In genomic region chr20:31977080-31977479, GRCh38 we compare ENCODE assay signal across 22 cellular contexts. TPM values are rescaled to one million over a fixed set of nuclear protein-coding genes. Genes with fewer than 3 reads are reported as not detected.
DNase-seq lines count a peak whose midpoint lies in the region; ATAC-seq, FAIRE-seq and TF ChIP-seq lines count a peak whose summit lies in the region.
"Had no signal": no experiment of that assay in that cellular context is flagged by ENCODE, and none has a peak within 500 bp of the region (broad histone marks: within the 10 kb centered on the region; RNA-seq: fewer than 3 reads in every experiment).

No MANE protein-coding gene starts in this region.

- TF ChIP-seq RAD21 in K562 (CRISPR knock-in tag; conservative IDR thresholded peaks at IDR 0.05 in 1 of 2, IDR thresholded peaks at IDR 0.05 in 1 of 2), result no peak

- H3K27me3 Mint-ChIP-seq in endothelial cell (ENCODE audit: unreplicated experiment), result no peaks in the 10 kb centered on the region

- no peak overlapping the region for H3K4me3 Mint-ChIP-seq in endothelial cell (ENCODE audit: unreplicated experiment)
- H3K4me3 Mint-ChIP-seq: CD4-positive, CD25-positive, alpha-beta regulatory T cell; CD8-positive, alpha-beta memory T cell; HFFc6 had no signal

- H2AK5ac ChIP-seq in neuronal stem cell (ENCODE audit: low read depth, low read length), result no peak overlapping the region

- no peak overlapping the region for H3K23ac ChIP-seq in neuronal stem cell (ENCODE audit: low read depth, low read length, poor library complexity)

- H3K4me3 ChIP-seq in BLaER1 treated with 17β-estradiol and CSF1 and Interleukin-3, amounts not matched to agents 10 nM and 100 nM, result no peak overlapping the region
- H3K4me3 ChIP-seq in HEK293 (ENCODE audit: low read depth, low read length), result no peak overlapping the region
- no peak overlapping the region for H3K4me3 ChIP-seq in K562
- no peak overlapping the region for H3K4me3 ChIP-seq in neuronal stem cell (ENCODE audit: low read length in 2 of 2)

- peak overlapping the region in 8 of 11 experiments; percentile 21 to 61 (median 46); a peak in 13 of 22 replicates for H3K4me2 ChIP-seq in BLaER1 treated with 17β-estradiol and CSF1 and Interleukin-3, amounts not matched to agents 10 nM and 100 nM
- H3K4me2 ChIP-seq in K562 (ENCODE audit: insufficient read depth, low read length) (no peak overlapping the region), neuronal stem cell (ENCODE audit: insufficient read depth, low read length, poor library complexity, severe bottlenecking) (no peak overlapping the region)
- H3K4me2 ChIP-seq: KMS-11 had no signal

- H3K79me2 ChIP-seq in K562 (ENCODE audit: control insufficient read depth, insufficient read depth, low read length), result no peaks in the 10 kb centered on the region

- no peak overlapping the region for H4K91ac ChIP-seq in neuronal stem cell (ENCODE audit: low read depth, low read length, poor library complexity)

- no peak overlapping the region for H2BK120ac ChIP-seq in neuronal stem cell (ENCODE audit: low read depth, low read length)

- H3K36me3 ChIP-seq in BLaER1 treated with 17β-estradiol and CSF1 and Interleukin-3, amounts not matched to agents 10 nM and 100 nM, result no peaks in the 10 kb centered on the region
- H3K36me3 ChIP-seq in HEK293 (ENCODE audit: control insufficient read depth in 2 of 2, insufficient read depth in 1 of 2, low read length in 2 of 2) (no peaks in the 10 kb centered on the region), K562 (ENCODE audit: control insufficient read depth, insufficient read depth, low read length) (no peaks in the 10 kb centered on the region), neuronal stem cell (replicated peaks in 1 of 2; ENCODE audit: control insufficient read depth in 2 of 2, insufficient read depth in 2 of 2, low read length in 2 of 2) (no peaks in the 10 kb centered on the region)

- DNase-seq in K562 (ENCODE audit: extremely low read depth in 1 of 4, low spot score in 3 of 4) (no peak), neuronal stem cell (ENCODE audit: low spot score) (no peak), endothelial cell (ENCODE audit: low spot score) (no peak)
- no peak for DNase-seq in activated CD8-positive, alpha-beta memory T cell treated with anti-CD3 and anti-CD28 coated beads, Interleukin-2, amount 50 U/mL, for 4 hours
- DNase-seq: 8988T; C1 segment of cervical spinal cord; CD4-positive, CD25-positive, alpha-beta regulatory T cell; CD8-positive, alpha-beta memory T cell; COR-L47; DMS 273 treated with DMSO at 0.1 percent for 48 hours; GDM1; HCEC 1CT; HFFc6 had no signal

- intact Hi-C loops in K562 (cut with micrococcal nuclease), result no loop called here

- H3K18ac ChIP-seq in neuronal stem cell (ENCODE audit: low read length), result no peak overlapping the region

- H3K36me3 Mint-ChIP-seq in endothelial cell (ENCODE audit: low read depth, unreplicated experiment), result no peaks in the 10 kb centered on the region
- H3K36me3 Mint-ChIP-seq: CD4-positive, CD25-positive, alpha-beta regulatory T cell had no signal

- no peak overlapping the region for H4K8ac ChIP-seq in neuronal stem cell (ENCODE audit: low read depth, low read length)

- no TSS peak for BruUV-seq in K562 (replicated peaks; lab: Mats Ljungman, UMichigan)

- no peaks in the 10 kb centered on the region for H3K79me1 ChIP-seq in neuronal stem cell (ENCODE audit: low read depth, low read length)

- no peak overlapping the region for H2BK15ac ChIP-seq in neuronal stem cell (ENCODE audit: low read length)

- H3K14ac ChIP-seq in neuronal stem cell (ENCODE audit: low read length), result no peak overlapping the region

- WGBS in K562 (ENCODE audit: insufficient coverage, low coverage, missing lambda C conversion rate), result 1% methylated on average over 4 of the region's 4 CpGs
- WGBS in neuronal stem cell (ENCODE audit: extremely low coverage in 2 of 2, insufficient read length in 2 of 2, insufficient replicate concordance in 1 of 2), 2 donors, result no CpG with 5 or more reads among the region's 4 CpGs

- H2BK12ac ChIP-seq in neuronal stem cell (ENCODE audit: low read length), result peak overlapping the region; percentile 1

- H2AFZ ChIP-seq in K562 (ENCODE audit: low read depth, low read length), result no peak overlapping the region
- H2AFZ ChIP-seq in neuronal stem cell (ENCODE audit: low read length), result no peak overlapping the region

- H3K9me3 ChIP-seq in BLaER1 treated with 17β-estradiol and CSF1 and Interleukin-3, amounts not matched to agents 10 nM and 100 nM (replicated peaks in 1 of 11), result no peaks in the 10 kb centered on the region
- H3K9me3 ChIP-seq in HEK293 (ENCODE audit: control insufficient read depth, insufficient read depth, low read depth, low read length) (no peaks in the 10 kb centered on the region), K562 (replicated peaks; ENCODE audit: control insufficient read depth, insufficient read depth, low read depth, low read length) (no peaks in the 10 kb centered on the region), neuronal stem cell (replicated peaks in 1 of 2; ENCODE audit: control insufficient read depth in 2 of 2, insufficient read depth in 1 of 2, low read depth in 1 of 2, low read length in 2 of 2) (no peaks in the 10 kb centered on the region)

- H4K20me1 ChIP-seq in BLaER1 treated with 17β-estradiol and CSF1 and Interleukin-3, amounts not matched to agents 10 nM and 100 nM, result peaks cover 0 to 8% (median 0%) of the 10 kb centered on the region in 11 experiments; a peak in 2 of 22 replicates
- H4K20me1 ChIP-seq in K562 (replicated peaks; ENCODE audit: control insufficient read depth, insufficient read depth, low read length), result no peaks in the 10 kb centered on the region; the same call in 1 of the 2 replicates

- POLR2A ChIA-PET in HEK293 (lab: Yijun Ruan, JAX), result no interaction called here
- POLR2A ChIA-PET in K562 (lab: Yijun Ruan, JAX), result interaction anchor here (0.6 kb wide), 1 partner anchor 44 kb away, joined by 3 read pairs; no protein-coding TSS in a partner anchor

- in situ Hi-C loops in K562 (cut with MboI), result no loop called here

- H2BK5ac ChIP-seq in neuronal stem cell (ENCODE audit: low read length), result no peak overlapping the region

- TF ChIP-seq CTCF in HEK293 (tag by site-specific recombination; IDR thresholded peaks at IDR 0.05) (no peak), K562 (IDR thresholded peaks at IDR 0.05 in 2 of 3, conservative IDR thresholded peaks at IDR 0.05 in 1 of 3; ENCODE audit: insufficient read depth in 2 of 3, low read depth in 1 of 3, low read length in 3 of 3) (no peak), endothelial cell (IDR thresholded peaks at IDR 0.05; ENCODE audit: unreplicated experiment) (no peak)

- TF ChIP-seq EP300 in K562 (IDR thresholded peaks at IDR 0.05; ENCODE audit: low read length), result no peak

- no peak overlapping the region for H3K27ac Mint-ChIP-seq in endothelial cell (ENCODE audit: unreplicated experiment)
- H3K27ac Mint-ChIP-seq: CD4-positive, CD25-positive, alpha-beta regulatory T cell; HFFc6 had no signal

- no peak overlapping the region for H3K9ac ChIP-seq in BLaER1 treated with 17β-estradiol and CSF1 and Interleukin-3, amounts not matched to agents 10 nM and 100 nM
- no peak overlapping the region for H3K9ac ChIP-seq in K562 (ENCODE audit: insufficient read depth in 1 of 2, low read depth in 2 of 2, low read length in 2 of 2)
- no peak overlapping the region for H3K9ac ChIP-seq in neuronal stem cell (ENCODE audit: low read depth, low read length, poor library complexity)
- H3K9ac ChIP-seq: KMS-11 had no signal

- H3K9me1 ChIP-seq in K562 (ENCODE audit: control insufficient read depth, insufficient read depth, low read length), result no peaks in the 10 kb centered on the region

- CTCF ChIA-PET in HEK293 (lab: Yijun Ruan, JAX) (no interaction called here), K562 (lab: Yijun Ruan, JAX; ENCODE audit: low intra/inter-chr PET ratio) (no interaction called here)

- peaks cover 4% of the 10 kb centered on the region for H3K4me1 Mint-ChIP-seq in endothelial cell (ENCODE audit: unreplicated experiment)
- H3K4me1 Mint-ChIP-seq: CD4-positive, CD25-positive, alpha-beta regulatory T cell; CD8-positive, alpha-beta memory T cell had no signal

- no peaks in the 10 kb centered on the region for H3K27me3 ChIP-seq in BLaER1 treated with 17β-estradiol and CSF1 and Interleukin-3, amounts not matched to agents 10 nM and 100 nM
- H3K27me3 ChIP-seq in K562 (ENCODE audit: control insufficient read depth in 2 of 2, insufficient read depth in 2 of 2, low read length in 2 of 2) (peaks cover 13 to 32% of the 10 kb centered on the region in 2 experiments; a peak in 3 of 5 replicates), neuronal stem cell (ENCODE audit: control insufficient read depth in 3 of 3, insufficient read depth in 3 of 3, low read depth in 1 of 3, low read length in 3 of 3) (peaks cover 0 to 10% (median 0%) of the 10 kb centered on the region in 3 experiments)

- no peak overlapping the region for H3K4ac ChIP-seq in neuronal stem cell (ENCODE audit: low read length)

- ATAC-seq in K562, result no peak
- ATAC-seq in HG03432 (IDR thresholded peaks at IDR 0.05; ENCODE audit: unreplicated experiment), result no peak

- TF ChIP-seq POLR2A in K562 (conservative IDR thresholded peaks at IDR 0.05), result no peak

- no peaks in the 10 kb centered on the region for H3K9me3 Mint-ChIP-seq in endothelial cell (ENCODE audit: unreplicated experiment)
- H3K9me3 Mint-ChIP-seq: CD4-positive, CD25-positive, alpha-beta regulatory T cell; HFFc6 had no signal

- H3K4me1 ChIP-seq in BLaER1 treated with 17β-estradiol and CSF1 and Interleukin-3, amounts not matched to agents 10 nM and 100 nM, result peaks cover 8 to 71% (median 54%) of the 10 kb centered on the region in 10 experiments
- no peaks in the 10 kb centered on the region for H3K4me1 ChIP-seq in HEK293 (ENCODE audit: control insufficient read depth, insufficient read depth, low read length)
- H3K4me1 ChIP-seq in K562 (replicated peaks in 1 of 2; ENCODE audit: control insufficient read depth in 2 of 2, insufficient read depth in 2 of 2, low read length in 2 of 2), result no peaks in the 10 kb centered on the region
- H3K4me1 ChIP-seq in neuronal stem cell (ENCODE audit: control insufficient read depth in 2 of 2, insufficient read depth in 1 of 2, low read depth in 1 of 2, low read length in 2 of 2), result peaks cover 7 to 12% of the 10 kb centered on the region in 2 donors

- FAIRE-seq in K562 (lab: Jason Lieb, UNC), result no peak
- FAIRE-seq: GM12892 had no signal

- no peak overlapping the region for H3K27ac ChIP-seq in BLaER1 treated with 17β-estradiol and CSF1 and Interleukin-3, amounts not matched to agents 10 nM and 100 nM
- no peak overlapping the region for H3K27ac ChIP-seq in HEK293 (ENCODE audit: extremely low read depth, low read depth, low read length)
- no peak overlapping the region for H3K27ac ChIP-seq in K562 (ENCODE audit: extremely low read depth, low read depth, low read length)
- no peak overlapping the region for H3K27ac ChIP-seq in neuronal stem cell (replicated peaks; ENCODE audit: low read length)
- H3K27ac ChIP-seq: KMS-11 had no signal

RNA-seq across cellular contexts. Expression of gene XKR7, which starts 9.1 kb away (rescaled TPM):
- not detected in 2 replicates for total RNA-seq in K562 (2011; cell fraction: chromatin; rRNA removed; ENCODE audit: low replicate concordance)
- not detected in 2 replicates for total RNA-seq in K562 (2011; cell fraction: nucleolus; rRNA removed)
- not detected in 2 replicates for total RNA-seq in K562 (2011; cell fraction: nucleoplasm; rRNA removed)
- total RNA-seq in K562 (2014; rRNA removed) (not detected in 2 replicates), K562 (2014; rRNA removed; fragmentation: Illumina TruSeq; extraction: Trizol) (not detected in 2 replicates), K562 (2015; rRNA removed; fragmentation: Illumina TruSeq; extraction: Trizol) (not detected in 2 replicates), K562 (2021) (0.02 TPM in 1 of 2 replicates, not detected in the other), endothelial cell (ENCODE audit: unreplicated experiment) (0.23 TPM)
- polyA plus RNA-seq in K562 (2011; rRNA removed) (not detected in 2 replicates), K562 (2014; fragmentation: Illumina TruSeq; extraction: Trizol) (not detected in 2 replicates), K562 (2014; fragmentation: Nextera tagmentation; extraction: Ambion mirVana) (not detected), K562 (2014; rRNA removed) (not detected in 2 replicates)
- polyA plus RNA-seq in K562 (2011; cell fraction: cytosol; rRNA removed), result under 0.01 TPM in 1 of 2 replicates, not detected in the other
- polyA plus RNA-seq in K562 (2011; cell fraction: nucleus; rRNA removed), result not detected in 2 replicates
- polyA plus RNA-seq in K562 (2012), result not detected in 2 replicates
- polyA minus RNA-seq in K562 (2011; rRNA and poly(A)+ RNA removed), result not detected in 2 replicates
- not detected in 2 replicates for polyA minus RNA-seq in K562 (2011; cell fraction: cytosol; rRNA and poly(A)+ RNA removed)
- not detected in 2 replicates for polyA minus RNA-seq in K562 (2011; cell fraction: nucleus; rRNA and poly(A)+ RNA removed)
- polyA plus RNA-seq in neuronal stem cell (2013, experiment 1 of 2), result 0.06 TPM
- polyA plus RNA-seq in neuronal stem cell (2013, experiment 2 of 2), result 0.07 TPM
- total RNA-seq: A673; CD8-positive, alpha-beta memory T cell; H4; HFFc6; HT-29 had no signal
- polyA plus RNA-seq: AG04450; CD4-positive, CD25-positive, alpha-beta regulatory T cell had no signal

RNA-seq across cellular contexts. Expression of gene PDRG1, which starts 25.2 kb away (rescaled TPM):
- total RNA-seq in K562 (2011; cell fraction: chromatin; rRNA removed; ENCODE audit: low replicate concordance), result 7.2 and 10.9 TPM in 2 replicates
- total RNA-seq in K562 (2011; cell fraction: nucleolus; rRNA removed), result 8.9 and 9.8 TPM in 2 replicates
- 10.8 and 12.4 TPM in 2 replicates for total RNA-seq in K562 (2011; cell fraction: nucleoplasm; rRNA removed)
- total RNA-seq in K562 (2014; rRNA removed) (19.9 and 22.2 TPM in 2 replicates), K562 (2014; rRNA removed; fragmentation: Illumina TruSeq; extraction: Trizol) (11.6 and 12.6 TPM in 2 replicates), K562 (2015; rRNA removed; fragmentation: Illumina TruSeq; extraction: Trizol) (13.4 and 14.1 TPM in 2 replicates), K562 (2021) (25.2 and 26.1 TPM in 2 replicates), endothelial cell (ENCODE audit: unreplicated experiment) (21.2 TPM)
- polyA plus RNA-seq in K562 (2011; rRNA removed) (24.8 and 27.8 TPM in 2 replicates), K562 (2014; fragmentation: Illumina TruSeq; extraction: Trizol) (23.4 and 24.6 TPM in 2 replicates), K562 (2014; fragmentation: Nextera tagmentation; extraction: Ambion mirVana) (10 to 100 TPM; 38.5 to 58.6 TPM), K562 (2014; rRNA removed) (31.6 and 32.2 TPM in 2 replicates)
- polyA plus RNA-seq in K562 (2011; cell fraction: cytosol; rRNA removed), result 23.2 and 23.9 TPM in 2 replicates
- 13.6 and 15.4 TPM in 2 replicates for polyA plus RNA-seq in K562 (2011; cell fraction: nucleus; rRNA removed)
- 20.8 and 24.1 TPM in 2 replicates for polyA plus RNA-seq in K562 (2012)
- polyA minus RNA-seq in K562 (2011; rRNA and poly(A)+ RNA removed), result 6.9 and 8.1 TPM in 2 replicates
- polyA minus RNA-seq in K562 (2011; cell fraction: cytosol; rRNA and poly(A)+ RNA removed), result 6.5 TPM in 2 replicates
- 4.8 and 5.6 TPM in 2 replicates for polyA minus RNA-seq in K562 (2011; cell fraction: nucleus; rRNA and poly(A)+ RNA removed)
- polyA plus RNA-seq in neuronal stem cell (2013, experiment 1 of 2), result 20.2 TPM
- 20.3 TPM for polyA plus RNA-seq in neuronal stem cell (2013, experiment 2 of 2)

RNA-seq across cellular contexts. Expression of gene CCM2L, which starts 33.2 kb away (rescaled TPM):
- total RNA-seq in K562 (2011; cell fraction: chromatin; rRNA removed; ENCODE audit: low replicate concordance), result not detected in 2 replicates
- total RNA-seq in K562 (2011; cell fraction: nucleolus; rRNA removed), result not detected in 2 replicates
- not detected in 2 replicates for total RNA-seq in K562 (2011; cell fraction: nucleoplasm; rRNA removed)
- total RNA-seq in K562 (2014; rRNA removed), result not detected in 2 replicates
- not detected in 2 replicates for total RNA-seq in K562 (2014; rRNA removed; fragmentation: Illumina TruSeq; extraction: Trizol)
- not detected in 2 replicates for total RNA-seq in K562 (2015; rRNA removed; fragmentation: Illumina TruSeq; extraction: Trizol)
- not detected in 2 replicates for total RNA-seq in K562 (2021)
- 0.04 TPM in 1 of 2 replicates, not detected in the other for polyA plus RNA-seq in K562 (2011; rRNA removed)
- not detected in 2 replicates for polyA plus RNA-seq in K562 (2011; cell fraction: cytosol; rRNA removed)
- polyA plus RNA-seq in K562 (2011; cell fraction: nucleus; rRNA removed), result not detected in 2 replicates
- 0.30 TPM in 1 of 2 replicates, not detected in the other for polyA plus RNA-seq in K562 (2012)
- polyA plus RNA-seq in K562 (2014; fragmentation: Illumina TruSeq; extraction: Trizol), result not detected in 2 replicates
- polyA plus RNA-seq in K562 (2014; fragmentation: Nextera tagmentation; extraction: Ambion mirVana), result not detected
- polyA plus RNA-seq in K562 (2014; rRNA removed), result not detected in 2 replicates
- polyA minus RNA-seq in K562 (2011; rRNA and poly(A)+ RNA removed), result not detected in 2 replicates
- polyA minus RNA-seq in K562 (2011; cell fraction: cytosol; rRNA and poly(A)+ RNA removed), result not detected in 2 replicates
- not detected in 2 replicates for polyA minus RNA-seq in K562 (2011; cell fraction: nucleus; rRNA and poly(A)+ RNA removed)
- 1.4 TPM for polyA plus RNA-seq in neuronal stem cell (2013, experiment 1 of 2)
- 1.2 TPM for polyA plus RNA-seq in neuronal stem cell (2013, experiment 2 of 2)
- 27.2 TPM for total RNA-seq in endothelial cell (ENCODE audit: unreplicated experiment)
- total RNA-seq: A673; CD4-positive, CD25-positive, alpha-beta regulatory T cell; CD8-positive, alpha-beta memory T cell; HFFc6 had no signal
- polyA plus RNA-seq: AG04450; CD4-positive, CD25-positive, alpha-beta regulatory T cell; CD8-positive, alpha-beta memory T cell had no signal

Comparison
In these comparisons a context has a peak if more than half of its experiments do, and no peak if none do; other contexts are left out.
1. H3K4me2 ChIP-seq: peak in BLaER1 treated with 17β-estradiol and CSF1 and Interleukin-3, amounts not matched to agents 10 nM and 100 nM (8 of 11); none in K562 (single experiment) and neuronal stem cell (single experiment).
2. RNA of gene CCM2L, which starts 33.2 kb away (total RNA-seq): 27.2 TPM in endothelial cell (single experiment); not detected in K562; every median in the first group is over 10 times any median in the second.